In the genomic region with DNA sequence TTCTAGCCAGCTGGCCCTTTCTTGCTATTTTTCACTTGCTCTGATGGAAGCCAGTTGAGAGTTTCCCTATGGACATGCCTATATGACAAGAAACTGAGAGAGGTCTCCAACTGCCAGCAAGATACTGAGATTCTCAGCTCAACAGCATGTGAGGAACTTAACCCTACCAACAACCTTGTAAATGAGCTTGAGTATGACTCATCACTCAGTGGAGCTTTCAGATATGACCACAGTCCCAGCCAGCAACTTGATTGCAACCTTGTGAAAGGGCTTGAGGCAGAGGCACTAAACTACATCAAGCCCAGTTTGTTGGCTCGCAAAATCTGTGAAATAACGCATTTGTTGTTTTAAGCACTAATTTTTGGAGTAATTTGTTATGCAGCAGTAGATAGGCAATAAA, we compare ENCODE assay signal across 11 cellular contexts.
DNase-seq lines count a peak whose midpoint lies in the region; ATAC-seq and TF ChIP-seq lines count a peak whose summit lies in the region.
"Had no signal": no experiment of that assay in that cellular context is flagged by ENCODE, and none has a peak within 500 bp of the region (broad histone marks: within the 10 kb centered on the region; RNA-seq: fewer than 3 reads in every experiment).

No MANE protein-coding gene starts in this region.

- no peak overlapping the region for H2AFZ ChIP-seq in mammary epithelial cell (ENCODE audit: low read depth, low read length)

- no TSS peak for BruUV-seq in mammary epithelial cell (replicated peaks; lab: Mats Ljungman, UMichigan)

- no peaks in the 10 kb centered on the region for H3K4me1 Mint-ChIP-seq in endodermal cell

- CTCF ChIA-PET in AG04449 (lab: Yijun Ruan, JAX): interaction anchor here (1.3 to 1.8 kb wide), 3 partner anchors 13 to 79 kb away, joined by 3 to 4 read pairs (median 3); no protein-coding TSS in a partner anchor
- CTCF ChIA-PET in mammary epithelial cell (lab: Charles Lee; ENCODE audit: low non-redundant PET): interaction anchor here (0.7 kb wide), 1 partner anchor 22 kb away, joined by 3 read pairs; no protein-coding TSS in a partner anchor

- ATAC-seq in GM21360 (IDR thresholded peaks at IDR 0.05; ENCODE audit: unreplicated experiment): peak; percentile 92
- ATAC-seq in HG03460 (IDR thresholded peaks at IDR 0.05; ENCODE audit: unreplicated experiment): peak; percentile 85
- no peak for ATAC-seq in psoas muscle

- no peak overlapping the region for H3K4me3 Mint-ChIP-seq in endodermal cell

- H3K36me3 Mint-ChIP-seq in endodermal cell (ENCODE audit: low read depth): no peaks in the 10 kb centered on the region

- no peaks in the 10 kb centered on the region for H3K79me2 ChIP-seq in mammary epithelial cell (ENCODE audit: insufficient read depth, low read length)

- no peak overlapping the region for H3K27ac Mint-ChIP-seq in endodermal cell

- DNase-seq in AG04449 (ENCODE audit: low read depth, low spot score) (peak; percentile 34), mammary epithelial cell (peak; percentile 23), endodermal cell (no peak), 8988T (no peak), psoas muscle (no peak)
- no peak for DNase-seq in stimulated activated CD4-positive, alpha-beta T cell treated with anti-CD3 and anti-CD28 coated beads, Interleukin-15, amount 100 ng/mL, for 24 hours
- DNase-seq: tibial artery had no signal

- H3K27me3 ChIP-seq in mammary epithelial cell (ENCODE audit: insufficient read depth, low read length) (no peaks in the 10 kb centered on the region), endodermal cell (ENCODE audit: control insufficient read depth, insufficient read depth, low read length, poor library complexity, severe bottlenecking) (no peaks in the 10 kb centered on the region), psoas muscle (ENCODE audit: insufficient read depth in 3 of 3, low read length in 2 of 3) (no peaks in the 10 kb centered on the region)
- H3K27me3 ChIP-seq: BLaER1, neutrophil, tibial artery had no signal

- no peak overlapping the region for H3K4me3 ChIP-seq in AG04449 (ENCODE audit: low read depth, low read length)
- H3K4me3 ChIP-seq in mammary epithelial cell (replicated peaks in 1 of 3; ENCODE audit: insufficient read depth in 1 of 3, low read depth in 2 of 3, low read length in 3 of 3): no peak overlapping the region
- no peak overlapping the region for H3K4me3 ChIP-seq in endodermal cell (ENCODE audit: low read length)
- no peak overlapping the region for H3K4me3 ChIP-seq in psoas muscle
- H3K4me3 ChIP-seq: BLaER1, tibial artery had no signal

- H3K4me1 ChIP-seq in mammary epithelial cell (ENCODE audit: insufficient read depth, low read length): no peaks in the 10 kb centered on the region
- H3K4me1 ChIP-seq in endodermal cell (ENCODE audit: control insufficient read depth, insufficient read depth, low read length): no peaks in the 10 kb centered on the region
- H3K4me1 ChIP-seq in psoas muscle: no peaks in the 10 kb centered on the region
- H3K4me1 ChIP-seq: BLaER1, tibial artery had no signal

- POLR2A ChIA-PET in AG04449 (lab: Yijun Ruan, JAX): no interaction called here

- no peak overlapping the region for H3K4me2 ChIP-seq in mammary epithelial cell (ENCODE audit: insufficient read depth, low read depth, low read length)
- H3K4me2 ChIP-seq: BLaER1 had no signal

- H3K9me3 ChIP-seq in mammary epithelial cell (replicated peaks; ENCODE audit: insufficient read depth, low read length) (no peaks in the 10 kb centered on the region), endodermal cell (ENCODE audit: control insufficient read depth, low read length) (no peaks in the 10 kb centered on the region), psoas muscle (no peaks in the 10 kb centered on the region)
- H3K9me3 ChIP-seq: neutrophil, tibial artery had no signal

- H3K27ac ChIP-seq in mammary epithelial cell (ENCODE audit: insufficient read depth, low read depth, low read length) (no peak overlapping the region), endodermal cell (ENCODE audit: low read depth, low read length) (no peak overlapping the region), psoas muscle (no peak overlapping the region)
- H3K27ac ChIP-seq: BLaER1, neutrophil, tibial artery had no signal

- WGBS in mammary epithelial cell (ENCODE audit: low coverage, missing lambda C conversion rate): 83% methylated on average over 2 of the region's 2 CpGs
- 45% methylated on average over 2 of the region's 2 CpGs; no CpG with 5 or more reads in 1 of the 2 experiments for WGBS in endodermal cell (ENCODE audit: insufficient coverage in 1 of 2, insufficient read length in 1 of 2), 2 experiments
- WGBS in psoas muscle, 3 donors: 45 to 96% (median 74%) methylated on average over 2 of the region's 2 CpGs

- H3K9me3 Mint-ChIP-seq in endodermal cell: peaks cover 15% of the 10 kb centered on the region

- no peaks in the 10 kb centered on the region for H3K36me3 ChIP-seq in mammary epithelial cell (ENCODE audit: insufficient read depth, low read length)
- no peaks in the 10 kb centered on the region for H3K36me3 ChIP-seq in endodermal cell (ENCODE audit: control insufficient read depth, insufficient read depth, low read length)
- no peaks in the 10 kb centered on the region for H3K36me3 ChIP-seq in psoas muscle (ENCODE audit: insufficient read depth in 1 of 2, low read depth in 1 of 2)
- H3K36me3 ChIP-seq: BLaER1, neutrophil, tibial artery had no signal

- no peak overlapping the region for H3K9ac ChIP-seq in mammary epithelial cell (ENCODE audit: insufficient read depth, low read length)
- H3K9ac ChIP-seq in endodermal cell (ENCODE audit: extremely low read depth, low read length, poor library complexity, severe bottlenecking): no peak overlapping the region
- H3K9ac ChIP-seq: BLaER1 had no signal

- in situ Hi-C loops in mammary epithelial cell (cut with MboI; ENCODE audit: low sequenced_read_pairs in 2 of 2): no loop called here

- TF ChIP-seq CTCF in AG04449 (IDR thresholded peaks at IDR 0.05; ENCODE audit: insufficient read depth, low read length, missing control alignments) (no peak), mammary epithelial cell (conservative IDR thresholded peaks at IDR 0.05 in 1 of 2, IDR thresholded peaks at IDR 0.05 in 1 of 2; ENCODE audit: extremely low read depth in 1 of 2, insufficient read depth in 1 of 2, low read depth in 1 of 2, low read length in 2 of 2) (no peak), endodermal cell (conservative IDR thresholded peaks at IDR 0.05) (no peak), psoas muscle (IDR thresholded peaks at IDR 0.05) (no peak)

- intact Hi-C loops in mammary epithelial cell (cut with micrococcal nuclease) (no loop called here), psoas muscle (cut with DNase I) (no loop called here)

- dilution Hi-C loops in mammary epithelial cell (cut with HindIII; ENCODE audit: low sequenced_read_pairs): no loop called here

- H4K20me1 ChIP-seq in mammary epithelial cell (ENCODE audit: insufficient read depth, low read length): no peaks in the 10 kb centered on the region
- H4K20me1 ChIP-seq: BLaER1 had no signal

- H3K27me3 Mint-ChIP-seq in endodermal cell (ENCODE audit: insufficient read depth): no peaks in the 10 kb centered on the region

Comparison
In these comparisons a context has a peak if more than half of its experiments do, and no peak if none do; other contexts are left out.
1. DNase-seq: peak in AG04449 (single experiment) and mammary epithelial cell (single experiment); none in endodermal cell (single experiment), 8988T (single experiment), stimulated activated CD4-positive, alpha-beta T cell treated with anti-CD3 and anti-CD28 coated beads, Interleukin-15, amount 100 ng/mL, for 24 hours (single experiment) and psoas muscle (0 of 2).
2. ATAC-seq: peak in GM21360 (single experiment) and HG03460 (single experiment); none in psoas muscle (0 of 4).